Comparison of ENCODE assay signal across 20 cellular contexts in the genomic region with DNA sequence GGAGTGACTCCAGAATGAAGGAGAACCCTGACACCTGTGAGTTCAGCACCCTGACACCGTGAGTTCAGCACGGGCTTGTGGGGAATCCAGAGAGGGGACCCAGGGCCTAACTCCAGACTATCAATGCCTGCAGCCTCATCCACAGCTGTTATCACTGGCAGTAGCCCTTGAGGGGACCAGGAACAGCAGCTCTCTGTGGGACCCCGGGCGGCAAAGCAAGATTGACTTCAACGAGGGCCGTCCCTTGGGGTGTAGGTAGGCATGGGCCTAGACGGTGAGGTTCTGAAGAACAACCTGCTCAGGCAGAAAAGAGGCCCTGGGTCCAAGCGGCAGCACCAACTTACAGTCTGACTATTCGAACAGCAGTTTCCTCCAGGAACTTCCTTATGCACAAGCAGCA. TPM values are rescaled to one million over a fixed set of nuclear protein-coding genes. Genes with fewer than 3 reads are reported as not detected.
"Had no signal": no experiment of that assay in that cellular context is flagged by ENCODE, and none has a peak within 500 bp of the region (broad histone marks: within the 10 kb centered on the region; RNA-seq: fewer than 3 reads in every experiment).

No MANE protein-coding gene starts in this region.

- H3K27me3 ChIP-seq: tibial artery had no signal

- H3K36me3 ChIP-seq: esophagus muscularis mucosa, tibial artery had no signal

- H3K4me3 ChIP-seq: esophagus muscularis mucosa, tibial artery had no signal

- H3K4me3 Mint-ChIP-seq: activated B cell treated with CpG ODN at 0.5 μM for 24 hours; activated CD4-positive, alpha-beta T cell treated with anti-CD3 and anti-CD28 coated beads for 36 hours; activated naive CD4-positive, alpha-beta T cell treated with anti-CD3 and anti-CD28 coated beads for 36 hours; activated T-cell treated with anti-CD3 and anti-CD28 coated beads, Interleukin-2, amount 50 U/mL, for 24 hours; effector memory CD8-positive, alpha-beta T cell; T-helper 17 cell had no signal

- H3K9me3 ChIP-seq: esophagus muscularis mucosa, tibial artery had no signal

- H3K4me1 Mint-ChIP-seq: activated CD4-positive, alpha-beta T cell treated with anti-CD3 and anti-CD28 coated beads for 36 hours had no signal

- DNase-seq: activated B cell treated with CpG ODN at 0.5 μM for 24 hours; activated CD4-positive, alpha-beta T cell treated with anti-CD3 and anti-CD28 coated beads for 36 hours; activated CD4-positive, alpha-beta T cell treated with anti-CD3 and anti-CD28 coated beads, Interleukin-2, amount 50 U/mL, for 4 hours; activated CD8-positive, alpha-beta memory T cell treated with anti-CD3 and anti-CD28 coated beads for 24 hours; activated CD8-positive, alpha-beta memory T cell treated with anti-CD3 and anti-CD28 coated beads, Interleukin-2, amount 50 U/mL, for 4 hours; activated naive CD4-positive, alpha-beta T cell treated with anti-CD3 and anti-CD28 coated beads for 36 hours; activated T-cell treated with anti-CD3 and anti-CD28 coated beads, Interleukin-2, amount 50 U/mL, for 24 hours; effector memory CD8-positive, alpha-beta T cell; left colon; mesenchymal stem cell; occipital lobe; stimulated activated CD4-positive, alpha-beta T cell treated with anti-CD3 and anti-CD28 coated beads, Interleukin-4, amount 100 ng/mL, for 4 hours; stimulated activated naive CD8-positive, alpha-beta T cell treated with anti-CD3 and anti-CD28 coated beads, Interleukin-15, Interleukin-2, amounts not matched to agents 100 U/mL and 50 U/mL, for 24 hours; T-helper 17 cell had no signal

- H3K9me3 Mint-ChIP-seq: activated B cell treated with CpG ODN at 0.5 μM for 24 hours; activated naive CD4-positive, alpha-beta T cell treated with anti-CD3 and anti-CD28 coated beads for 36 hours; activated T-cell treated with anti-CD3 and anti-CD28 coated beads, Interleukin-2, amount 50 U/mL, for 24 hours; activated T-helper 2 cell treated with anti-CD3 and anti-CD28 coated beads, Interferon-gamma antibody, Interleukin-2, Interleukin-4, amounts not matched to agents 10 μg/mL and 5 μg/mL and 100 μg/mL, durations not matched to agents 14 hours and 24 hours and 36 hours; effector memory CD8-positive, alpha-beta T cell had no signal

- H3K27ac Mint-ChIP-seq: activated B cell treated with CpG ODN at 0.5 μM for 24 hours; activated CD4-positive, alpha-beta T cell treated with anti-CD3 and anti-CD28 coated beads for 36 hours; activated naive CD4-positive, alpha-beta T cell treated with anti-CD3 and anti-CD28 coated beads for 36 hours; activated T-cell treated with anti-CD3 and anti-CD28 coated beads, Interleukin-2, amount 50 U/mL, for 24 hours; activated T-helper 2 cell treated with anti-CD3 and anti-CD28 coated beads, Interferon-gamma antibody, Interleukin-2, Interleukin-4, amounts not matched to agents 10 μg/mL and 5 μg/mL and 100 μg/mL, durations not matched to agents 14 hours and 24 hours and 36 hours; effector memory CD8-positive, alpha-beta T cell; T-helper 17 cell had no signal

- ATAC-seq: activated CD4-positive, alpha-beta T cell treated with anti-CD3 and anti-CD28 coated beads for 36 hours; effector memory CD8-positive, alpha-beta T cell; left colon; stimulated activated naive CD8-positive, alpha-beta T cell treated with anti-CD3 and anti-CD28 coated beads, Interleukin-15, Interleukin-2, amounts not matched to agents 100 U/mL and 50 U/mL, for 24 hours; T-helper 17 cell had no signal

- H3K27ac ChIP-seq: esophagus muscularis mucosa, tibial artery had no signal

RNA-seq across cellular contexts. Expression of a gene that starts 8.9 kb away (rescaled TPM):
- total RNA-seq: activated B cell treated with CpG ODN at 0.5 μM for 24 hours; activated CD4-positive, alpha-beta T cell treated with anti-CD3 and anti-CD28 coated beads for 36 hours; activated naive CD4-positive, alpha-beta T cell treated with anti-CD3 and anti-CD28 coated beads for 36 hours; activated T-helper 2 cell treated with anti-CD3 and anti-CD28 coated beads, Interferon-gamma antibody, Interleukin-2, Interleukin-4, amounts not matched to agents 10 μg/mL and 5 μg/mL and 100 μg/mL, durations not matched to agents 14 hours and 24 hours and 36 hours; endothelial cell of umbilical vein; mononuclear cell; myocyte; T-helper 17 cell had no signal
- polyA plus RNA-seq: endothelial cell of umbilical vein had no signal
